8 cellular contexts compared by ENCODE assay signal in the genomic region with DNA sequence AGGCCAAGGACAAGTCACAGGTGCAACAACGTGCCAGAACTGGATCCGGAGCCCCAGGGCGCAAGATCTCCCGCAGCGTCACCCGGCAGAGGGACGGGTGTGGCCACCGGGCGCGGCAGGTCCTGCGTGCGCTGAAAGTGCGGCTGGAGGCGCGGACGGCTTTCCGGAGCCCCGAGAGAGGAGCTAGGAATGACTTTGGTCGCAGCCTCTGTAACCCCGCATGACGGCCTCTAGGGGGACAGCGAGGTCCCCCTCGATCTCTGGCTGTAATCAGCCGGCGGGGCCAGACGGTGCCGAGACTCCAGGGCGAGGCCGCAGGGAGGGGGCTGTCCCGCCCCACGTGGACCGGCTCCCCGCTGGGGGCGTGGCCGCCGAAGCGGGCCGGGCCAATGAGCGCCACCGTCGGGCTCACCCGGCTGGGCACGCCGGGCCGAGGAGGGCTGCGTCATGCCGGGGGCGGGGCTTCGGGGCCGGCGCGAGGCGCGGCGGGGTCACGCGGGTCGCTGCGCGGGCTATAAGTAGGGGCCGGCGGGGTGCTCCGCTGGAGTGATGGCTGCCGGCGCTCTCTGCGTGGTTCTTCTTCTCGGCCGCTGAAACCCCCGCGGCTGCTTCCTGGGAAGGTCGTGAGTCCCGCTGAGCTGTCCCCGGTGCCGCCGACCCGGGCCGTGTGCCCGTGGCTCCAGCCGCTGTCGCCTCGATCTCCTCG. TPM values are rescaled to one million over a fixed set of nuclear protein-coding genes. Genes with fewer than 3 reads are reported as not detected.
DNase-seq lines count a peak whose midpoint lies in the region; ATAC-seq, FAIRE-seq and TF ChIP-seq lines count a peak whose summit lies in the region.

A gene with protein sequence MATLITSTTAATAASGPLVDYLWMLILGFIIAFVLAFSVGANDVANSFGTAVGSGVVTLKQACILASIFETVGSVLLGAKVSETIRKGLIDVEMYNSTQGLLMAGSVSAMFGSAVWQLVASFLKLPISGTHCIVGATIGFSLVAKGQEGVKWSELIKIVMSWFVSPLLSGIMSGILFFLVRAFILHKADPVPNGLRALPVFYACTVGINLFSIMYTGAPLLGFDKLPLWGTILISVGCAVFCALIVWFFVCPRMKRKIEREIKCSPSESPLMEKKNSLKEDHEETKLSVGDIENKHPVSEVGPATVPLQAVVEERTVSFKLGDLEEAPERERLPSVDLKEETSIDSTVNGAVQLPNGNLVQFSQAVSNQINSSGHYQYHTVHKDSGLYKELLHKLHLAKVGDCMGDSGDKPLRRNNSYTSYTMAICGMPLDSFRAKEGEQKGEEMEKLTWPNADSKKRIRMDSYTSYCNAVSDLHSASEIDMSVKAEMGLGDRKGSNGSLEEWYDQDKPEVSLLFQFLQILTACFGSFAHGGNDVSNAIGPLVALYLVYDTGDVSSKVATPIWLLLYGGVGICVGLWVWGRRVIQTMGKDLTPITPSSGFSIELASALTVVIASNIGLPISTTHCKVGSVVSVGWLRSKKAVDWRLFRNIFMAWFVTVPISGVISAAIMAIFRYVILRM (plus strand): TSS at position 544 of the 706 bp plus-strand sequence. CDS start 890 bp downstream, outside the sequence.

- peak; percentile 93 for ATAC-seq in GM18868 (IDR thresholded peaks at IDR 0.05; ENCODE audit: unreplicated experiment)
- ATAC-seq in HG03108 (IDR thresholded peaks at IDR 0.05; ENCODE audit: unreplicated experiment): peak; percentile 88

- CTCF ChIA-PET in AG04449 (lab: Yijun Ruan, JAX): interaction anchor here (0.6 to 8.7 kb wide), 9 partner anchors 13 to 54 kb away, joined by 3 to 133 read pairs (median 3); no protein-coding TSS in a partner anchor

- intact Hi-C loops in spleen (cut with DNase I; ENCODE audit: low total_unique reads): no loop called here

- H3K4me1 ChIP-seq in spleen: peaks cover 16 to 74% (median 56%) of the 10 kb centered on the region in 6 donors

- H3K4me3 ChIP-seq in AG04449 (ENCODE audit: low read depth, low read length) (peak within 1 kb of the TSS; percentile 88), WI38 (ENCODE audit: low read depth, low read length) (peak within 1 kb of the TSS; percentile 94), bronchial epithelial cell (ENCODE audit: low read depth, low read length) (peak within 1 kb of the TSS; percentile 81), spleen (peak within 1 kb of the TSS; percentile 82 to 96 (median 88))

- FAIRE-seq in bronchial epithelial cell (lab: Jason Lieb, UNC): no peak

- DNase-seq in AG04449 (ENCODE audit: low read depth, low spot score) (no peak), NCI-H2227 (lab: John Stamatoyannopoulos, UW; ENCODE audit: unreplicated experiment) (peak; percentile 97), bronchial epithelial cell (ENCODE audit: low read depth) (peak; percentile 76), iPS-NIHi7 (ENCODE audit: extremely low spot score) (peak; percentile 99), spleen (peak; percentile 100)

- no peaks in the 10 kb centered on the region for H3K27me3 ChIP-seq in bronchial epithelial cell (ENCODE audit: control insufficient read depth, insufficient read depth, low read length)
- H3K27me3 ChIP-seq in spleen (replicated peaks in 1 of 7): no peaks in the 10 kb centered on the region

- no peaks in the 10 kb centered on the region for H3K9me3 ChIP-seq in spleen

- H3K27ac ChIP-seq in spleen: peak within 1 kb of the TSS; percentile 89 to 99 (median 95)

- TF ChIP-seq POLR2A in spleen (IDR thresholded peaks at IDR 0.05): peak; percentile 92 to 99 (median 97)

- H3K36me3 ChIP-seq in bronchial epithelial cell (ENCODE audit: control insufficient read depth, insufficient read depth, low read length): peaks cover 10% of the 10 kb centered on the region
- peaks cover 0 to 36% (median 3%) of the 10 kb centered on the region in 6 donors for H3K36me3 ChIP-seq in spleen

- TF ChIP-seq CTCF in AG04449 (IDR thresholded peaks at IDR 0.05; ENCODE audit: insufficient read depth, low read length, missing control alignments) (peak; percentile 40), WI38 (IDR thresholded peaks at IDR 0.05; ENCODE audit: low read depth, low read length) (peak; percentile 42), bronchial epithelial cell (IDR thresholded peaks at IDR 0.05; ENCODE audit: insufficient read depth, low read length, severe bottlenecking) (peak; percentile 30), spleen (IDR thresholded peaks at IDR 0.05 in 8 of 11, conservative IDR thresholded peaks at IDR 0.05 in 3 of 11) (peak; percentile 20 to 75 (median 60))

- POLR2A ChIA-PET in AG04449 (lab: Yijun Ruan, JAX): interaction anchor here (0.6 to 4.4 kb wide), 10 partner anchors 9 to 301 kb away, joined by 3 to 102 read pairs (median 4); no protein-coding TSS in a partner anchor

- WGBS in spleen, 5 donors: 0 to 1% (median 1%) methylated on average over 34 to 82 of the region's 82 CpGs

RNA-seq across cellular contexts. Expression of the gene that starts here (rescaled TPM):
- total RNA-seq in bronchial epithelial cell (47.7 and 63.4 TPM in 2 replicates), spleen (10 to 100 TPM; 49.0 to 83.6 (median 69.9) TPM)
- 10 to 100 TPM; 15.4 to 24.5 (median 17.8) TPM for polyA plus RNA-seq in spleen
